21 cellular contexts compared by ENCODE assay signal in the genomic region with DNA sequence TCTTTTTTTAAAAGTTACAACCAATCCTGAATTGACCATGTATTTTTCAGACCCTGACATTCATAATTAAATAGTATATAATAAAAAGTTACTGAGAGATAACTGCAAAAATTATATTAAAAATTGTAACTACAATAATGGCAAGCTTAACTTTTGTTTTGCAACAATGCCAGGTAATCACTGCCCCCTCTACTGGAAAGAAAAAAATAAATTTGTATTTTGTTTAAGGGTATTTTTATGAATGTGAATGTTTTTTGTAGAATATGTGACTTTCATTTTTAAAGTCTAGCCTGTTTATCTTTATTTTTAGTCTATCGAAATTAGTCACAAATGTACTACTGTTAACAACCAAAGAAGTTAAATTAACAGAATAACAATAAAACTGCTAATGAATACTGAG. TPM values are rescaled to one million over a fixed set of nuclear protein-coding genes. Genes with fewer than 3 reads are reported as not detected.
DNase-seq lines count a peak whose midpoint lies in the region; TF ChIP-seq lines count a peak whose summit lies in the region.
"Had no signal": no experiment of that assay in that cellular context is flagged by ENCODE, and none has a peak within 500 bp of the region (broad histone marks: within the 10 kb centered on the region; RNA-seq: fewer than 3 reads in every experiment).

No MANE protein-coding gene starts in this region.

- H3K4me3 ChIP-seq in BJ (ENCODE audit: low read depth, low read length), result no peak overlapping the region
- no peak overlapping the region for H3K4me3 ChIP-seq in cardiac fibroblast (replicated peaks in 1 of 2; ENCODE audit: low read depth in 2 of 2, low read length in 2 of 2)
- H3K4me3 ChIP-seq in kidney epithelial cell (ENCODE audit: low read depth, low read length), result no peak overlapping the region
- H3K4me3 ChIP-seq: BLaER1, coronary artery, esophagus squamous epithelium, suprapubic skin had no signal

- no peaks in the 10 kb centered on the region for H4K20me1 ChIP-seq in H9 (ENCODE audit: control insufficient read depth, insufficient read depth, insufficient read length)
- H4K20me1 ChIP-seq: BLaER1 had no signal

- peaks cover 9 to 25% (median 17%) of the 10 kb centered on the region in 3 experiments; a peak in 5 of 7 replicates for H3K36me3 Mint-ChIP-seq in H9 (ENCODE audit: insufficient read depth in 1 of 3, low read depth in 3 of 3)
- H3K36me3 Mint-ChIP-seq: IgD-negative memory B cell had no signal

- no peaks in the 10 kb centered on the region for H3K79me2 ChIP-seq in H9 (ENCODE audit: insufficient read depth, low read length)

- no peak overlapping the region for H3K4me2 ChIP-seq in H9 (ENCODE audit: insufficient read depth, insufficient read length, low read length)
- H3K4me2 ChIP-seq: BLaER1 had no signal

- no peak overlapping the region for H2BK5ac ChIP-seq in H9 (ENCODE audit: insufficient read length, low read length)

- TF ChIP-seq CTCF in BJ (IDR thresholded peaks at IDR 0.05; ENCODE audit: insufficient read depth, low read depth, low read length) (0 out of 2 replicates have a peak, but pooled peaks have one; percentile 6), H9 (conservative IDR thresholded peaks at IDR 0.05) (peak; percentile 42; the same call in 1 of the 3 replicates), cardiac fibroblast (IDR thresholded peaks at IDR 0.05; ENCODE audit: low read depth, low read length) (no peak), kidney epithelial cell (IDR thresholded peaks at IDR 0.05; ENCODE audit: insufficient read depth, low read length, poor library complexity, severe bottlenecking) (peak; percentile 1), GM20000 (IDR thresholded peaks at IDR 0.05; ENCODE audit: extremely low read depth, missing control alignments) (no peak)

- H4K91ac ChIP-seq in H9 (ENCODE audit: insufficient read length, low read depth, low read length), result no peak overlapping the region

- CTCF ChIA-PET in BJ (lab: Yijun Ruan, JAX), result no interaction called here

- H2AK5ac ChIP-seq in H9 (ENCODE audit: insufficient read length, low read length), result no peak overlapping the region

- H2BK120ac ChIP-seq in H9 (ENCODE audit: low read depth, low read length, poor library complexity, severe bottlenecking), result no peak overlapping the region

- no peak overlapping the region for H3K4ac ChIP-seq in H9 (ENCODE audit: low read depth, low read length)

- H3K27me3 ChIP-seq in BJ (ENCODE audit: control insufficient read depth, insufficient read depth, low read length) (no peaks in the 10 kb centered on the region), H9 (ENCODE audit: insufficient read depth, low read length) (no peaks in the 10 kb centered on the region), kidney epithelial cell (ENCODE audit: control insufficient read depth, insufficient read depth, low read length) (no peaks in the 10 kb centered on the region)
- H3K27me3 ChIP-seq: BLaER1, esophagus squamous epithelium, suprapubic skin had no signal

- H3K27me3 Mint-ChIP-seq in H9 (ENCODE audit: low read depth), result no peaks in the 10 kb centered on the region
- H3K27me3 Mint-ChIP-seq: IgD-negative memory B cell had no signal

- H3K9me3 Mint-ChIP-seq in H9, result no peaks in the 10 kb centered on the region
- H3K9me3 Mint-ChIP-seq: IgD-negative memory B cell; T-helper 1 cell treated with Interleukin-12 subunit alpha and Interleukin-12 subunit beta and Interleukin-4 antibody, amounts not matched to agents 30 μg/mL and 1 μg/mL, for 36 hours had no signal

- H3K4me1 Mint-ChIP-seq in H9, result peaks cover 7 to 8% of the 10 kb centered on the region in 2 experiments
- H3K4me1 Mint-ChIP-seq: IgD-negative memory B cell had no signal

- H3K4me1 ChIP-seq in H9 (ENCODE audit: insufficient read depth, low read length), result no peaks in the 10 kb centered on the region
- H3K4me1 ChIP-seq: BLaER1, esophagus squamous epithelium, suprapubic skin had no signal

- H3K27ac Mint-ChIP-seq in H9, result peak overlapping the region in 2 of 3 experiments; percentile 19 to 77; a peak in 1 of 7 replicates
- H3K27ac Mint-ChIP-seq: IgD-negative memory B cell; T-helper 1 cell treated with Interleukin-12 subunit alpha and Interleukin-12 subunit beta and Interleukin-4 antibody, amounts not matched to agents 30 μg/mL and 1 μg/mL, for 36 hours had no signal

- DNase-seq in BJ (ENCODE audit: low read depth) (no peak), H9 (no peak), cardiac fibroblast (ENCODE audit: low read depth in 2 of 2) (peak; percentile 1 to 4), kidney epithelial cell (ENCODE audit: low read depth) (no peak), NCI-H2029 (lab: John Stamatoyannopoulos, UW) (no peak), GM20000 (ENCODE audit: low spot score) (no peak), SKM-1 (lab: John Stamatoyannopoulos, UW; ENCODE audit: unreplicated experiment) (no peak), NCI-H146 treated with DMSO at 0.1 percent for 48 hours (lab: John Stamatoyannopoulos, UW; ENCODE audit: unreplicated experiment) (no peak)
- DNase-seq: esophagus squamous epithelium; hypothalamus; left cardiac atrium; NCI-H774; occipital lobe; RPMI8226; stimulated activated CD4-positive, alpha-beta T cell treated with anti-CD3 and anti-CD28 coated beads, Interleukin-4, amount 100 ng/mL, for 24 hours; stimulated activated CD8-positive, alpha-beta memory T cell treated with anti-CD3 and anti-CD28 coated beads, Interleukin-4, amount 100 ng/mL, for 48 hours had no signal

- no peak overlapping the region for H4K8ac ChIP-seq in H9 (replicated peaks; ENCODE audit: insufficient read length, low read depth, low read length)

- no peak overlapping the region for H3K23ac ChIP-seq in H9 (ENCODE audit: insufficient read length, low read depth, low read length)

- H3K56ac ChIP-seq in H9 (ENCODE audit: insufficient read length, low read depth, low read length), result no peak overlapping the region

- H3K79me1 ChIP-seq in H9 (ENCODE audit: insufficient read depth, low read depth, low read length, poor library complexity, severe bottlenecking), result no peaks in the 10 kb centered on the region

- no peak overlapping the region for H3K18ac ChIP-seq in H9 (ENCODE audit: insufficient read length, low read depth, low read length)

- H2BK20ac ChIP-seq in H9 (ENCODE audit: low read depth, low read length, poor library complexity, severe bottlenecking), result no peak overlapping the region

- H3K4me3 Mint-ChIP-seq in H9, result no peak overlapping the region
- H3K4me3 Mint-ChIP-seq: IgD-negative memory B cell; T-helper 1 cell treated with Interleukin-12 subunit alpha and Interleukin-12 subunit beta and Interleukin-4 antibody, amounts not matched to agents 30 μg/mL and 1 μg/mL, for 36 hours had no signal

- H3K9ac ChIP-seq in H9 (ENCODE audit: extremely low read depth, insufficient read length, low read length), result no peak overlapping the region
- H3K9ac ChIP-seq: BLaER1 had no signal

- no peaks in the 10 kb centered on the region for H3K23me2 ChIP-seq in H9 (ENCODE audit: insufficient read length, low read depth, low read length, poor library complexity, severe bottlenecking)

- H3K14ac ChIP-seq in H9 (ENCODE audit: insufficient read depth, low read length), result no peak overlapping the region

- POLR2A ChIA-PET in BJ (lab: Charles Lee), result no interaction called here

- no peak overlapping the region for H3K27ac ChIP-seq in H9 (ENCODE audit: insufficient read length, low read depth, low read length)
- H3K27ac ChIP-seq: BLaER1, coronary artery, esophagus squamous epithelium, suprapubic skin had no signal

- no peak overlapping the region for H2AFZ ChIP-seq in H9 (ENCODE audit: low read length)

- no peak overlapping the region for H2BK15ac ChIP-seq in H9 (ENCODE audit: low read depth, low read length)

- no CpG with 5 or more reads among the region's 1 CpG for WGBS in H9 (ENCODE audit: extremely low coverage, insufficient read length, low lambda C conversion rate)

- no peak overlapping the region for H2BK12ac ChIP-seq in H9 (ENCODE audit: insufficient read length, low read depth, low read length)

- H4K5ac ChIP-seq in H9 (ENCODE audit: insufficient read length, low read depth, low read length), result no peak overlapping the region

- H3K36me3 ChIP-seq in BJ (ENCODE audit: control insufficient read depth, insufficient read depth, low read length), result peaks cover 4% of the 10 kb centered on the region; the same call in 1 of the 2 replicates
- peaks cover 2% of the 10 kb centered on the region for H3K36me3 ChIP-seq in kidney epithelial cell (ENCODE audit: control insufficient read depth, insufficient read depth, low read length)

- no peak overlapping the region for H3T11ph ChIP-seq in H9 (ENCODE audit: low read length)

- no peaks in the 10 kb centered on the region for H3K9me3 ChIP-seq in H9 (ENCODE audit: control insufficient read depth, low read depth, low read length)
- H3K9me3 ChIP-seq: BLaER1, esophagus squamous epithelium, suprapubic skin had no signal

RNA-seq across cellular contexts. Expression of a gene that starts 21.7 kb away (rescaled TPM):
- polyA plus RNA-seq in BJ (2011; rRNA removed), result 7.6 and 13.8 TPM in 2 replicates
- polyA minus RNA-seq in BJ (2011; rRNA and poly(A)+ RNA removed), result 3.8 and 4.5 TPM in 2 replicates
- total RNA-seq in H9 (2021) (27.3 and 29.6 TPM in 2 replicates), kidney epithelial cell (21.7 and 22.5 TPM in 2 replicates)

RNA-seq across cellular contexts. Expression of a gene that starts 40.1 kb away (rescaled TPM):
- 4.7 and 5.9 TPM in 2 replicates for polyA plus RNA-seq in BJ (2011; rRNA removed)
- 7.1 and 17.1 TPM in 2 replicates for polyA minus RNA-seq in BJ (2011; rRNA and poly(A)+ RNA removed)
- total RNA-seq in H9 (2021) (18.3 and 21.1 TPM in 2 replicates), kidney epithelial cell (27.5 and 33.4 TPM in 2 replicates)

Comparison
In these comparisons a context has a peak if more than half of its experiments do, and no peak if none do; other contexts are left out.
1. DNase-seq: peak in cardiac fibroblast (2 of 2); none in BJ (single experiment), H9 (single experiment), kidney epithelial cell (single experiment), NCI-H2029 (single experiment), GM20000 (single experiment), SKM-1 (single experiment) and NCI-H146 treated with DMSO at 0.1 percent for 48 hours (single experiment).
2. CTCF ChIP-seq: peak in BJ (single experiment), H9 (single experiment) and kidney epithelial cell (single experiment); none in cardiac fibroblast (single experiment) and GM20000 (single experiment).